Comparison of ENCODE assay signal across 1 cellular context in the genomic region with DNA sequence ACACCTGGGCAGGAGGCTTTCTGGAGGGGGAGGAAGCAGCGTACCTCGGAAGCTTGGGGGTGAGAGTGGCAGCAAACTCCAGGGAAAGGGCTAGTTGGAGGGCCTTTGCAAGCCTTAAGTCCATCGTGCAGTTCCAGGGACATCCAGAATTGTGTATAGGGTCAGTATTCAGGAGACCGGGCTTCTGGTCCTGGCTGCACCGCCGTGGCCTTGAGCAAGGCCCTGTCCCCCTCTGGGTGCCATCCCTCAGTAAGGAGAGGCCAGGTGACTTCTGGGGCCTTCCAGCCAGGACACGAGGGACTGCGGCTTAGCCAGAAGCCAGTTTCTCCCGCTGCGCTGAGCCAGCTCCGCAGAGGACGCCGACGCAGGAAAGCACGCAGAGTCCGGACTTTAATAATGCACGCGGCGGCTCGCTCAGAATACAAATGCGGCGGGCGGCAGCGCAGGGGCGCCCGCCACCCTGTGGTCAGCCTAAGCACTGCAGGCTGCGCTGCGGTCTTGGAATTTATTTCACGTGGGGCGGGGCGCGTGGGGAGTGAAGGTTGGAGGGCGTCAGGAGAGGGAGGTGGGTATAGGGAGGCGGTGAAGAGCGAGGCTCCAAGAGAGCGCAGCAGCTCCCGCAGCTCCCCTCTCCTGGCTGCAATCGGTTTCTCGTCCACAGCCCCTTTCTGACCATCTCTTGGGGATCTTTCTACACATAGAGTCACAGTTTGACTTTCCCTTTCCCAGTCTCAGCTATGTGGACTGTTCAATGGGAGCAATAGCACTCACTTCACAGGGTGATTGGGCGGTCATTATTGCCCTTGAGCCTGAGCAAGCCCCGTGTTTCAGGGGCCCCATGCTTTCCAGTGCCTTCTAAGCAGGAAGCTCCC.
TF ChIP-seq lines count a peak whose summit lies in the region.

No MANE protein-coding gene starts in this region.

TF ChIP-seq in IMR-90, 13 proteins besides CTCF, POLR2A, EP300 and RAD21 (continued from another document):
- TF ChIP-seq NFE2L2 (IDR thresholded peaks at IDR 0.05; ENCODE audit: low read depth, low read length) = no peak
